In the genomic region with DNA sequence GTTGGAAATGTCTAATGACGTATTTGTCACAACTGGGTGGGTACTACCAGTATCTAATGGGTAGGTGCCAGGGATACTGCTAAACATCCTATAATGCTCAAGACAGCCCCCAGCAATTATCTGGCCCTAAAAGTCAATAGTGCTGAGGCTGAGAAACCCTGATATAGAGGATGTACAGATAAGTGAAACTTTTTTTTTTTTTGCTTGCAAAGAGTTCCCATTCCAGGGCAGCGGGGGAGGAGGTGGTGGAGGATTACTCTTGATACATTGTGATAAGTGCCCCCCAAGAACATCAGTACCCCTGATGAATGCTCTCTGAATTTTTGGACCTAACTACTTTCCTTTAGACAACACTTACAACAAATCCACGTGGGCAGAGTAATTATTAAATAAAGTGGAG, we compare ENCODE assay signal across 33 cellular contexts.
"Had no signal": no experiment of that assay in that cellular context is flagged by ENCODE, and none has a peak within 500 bp of the region (broad histone marks: within the 10 kb centered on the region; RNA-seq: fewer than 3 reads in every experiment).

No MANE protein-coding gene starts in this region.

- H3K4me3 ChIP-seq: ascending aorta, cardiac muscle cell had no signal

- H3K27me3 ChIP-seq: ascending aorta, cardiac muscle cell had no signal

- DNase-seq: activated CD4-positive, alpha-beta memory T cell treated with anti-CD3 and anti-CD28 coated beads, Interleukin-2, amount 10 ng/mL, durations not matched to agents 7 days and 5 days; activated CD4-positive, alpha-beta T cell treated with anti-CD3 and anti-CD28 coated beads for 1 hour; activated CD4-positive, alpha-beta T cell treated with anti-CD3 and anti-CD28 coated beads for 36 hours; activated CD4-positive, alpha-beta T cell treated with anti-CD3 and anti-CD28 coated beads for 48 hours; activated CD4-positive, alpha-beta T cell treated with anti-CD3 and anti-CD28 coated beads, Interleukin-2, amount 10 ng/mL, durations not matched to agents 7 days and 5 days; activated CD4-positive, alpha-beta T cell treated with anti-CD3 and anti-CD28 coated beads, Interleukin-2, amount 50 U/mL, for 48 hours; activated CD4-positive, CD25-positive, alpha-beta regulatory T cell; activated CD8-positive, alpha-beta memory T cell treated with anti-CD3 and anti-CD28 coated beads for 24 hours; activated CD8-positive, alpha-beta memory T cell treated with anti-CD3 and anti-CD28 coated beads, Interleukin-2, amount 10 ng/mL, durations not matched to agents 7 days and 5 days; activated CD8-positive, alpha-beta memory T cell treated with anti-CD3 and anti-CD28 coated beads, Interleukin-2, amount 50 U/mL, for 48 hours; activated CD8-positive, alpha-beta T cell treated with anti-CD3 and anti-CD28 coated beads, Interleukin-2, amount 10 ng/mL, durations not matched to agents 7 days and 5 days; activated effector memory CD4-positive, alpha-beta T cell treated with Interleukin-2 at 50 U/mL for 16 hours; activated gamma-delta T cell; activated naive CD4-positive, alpha-beta T cell treated with anti-CD3 and anti-CD28 coated beads, Interleukin-2, amount 10 ng/mL, durations not matched to agents 7 days and 5 days; activated naive CD4-positive, alpha-beta T cell treated with Interleukin-2 at 50 U/mL for 16 hours; activated naive CD8-positive, alpha-beta T cell treated with anti-CD3 and anti-CD28 coated beads, Interleukin-2, amount 10 ng/mL, durations not matched to agents 7 days and 5 days; activated naive CD8-positive, alpha-beta T cell treated with anti-CD3 and anti-CD28 coated beads, Interleukin-2, amount 50 U/mL, for 24 hours; activated T-cell treated with anti-CD3 and anti-CD28 coated beads, Interleukin-2, amount 50 U/mL, for 24 hours; activated T-cell treated with anti-CD3 and anti-CD28 coated beads, Interleukin-2, amount 50 U/mL, for 48 hours; amygdala; anterior cingulate cortex; caudate nucleus; SW 1271; T-helper 1 cell; T-helper 2 cell; T-helper 9 cell; WERI-Rb-1 had no signal

- H3K36me3 ChIP-seq: ascending aorta, cardiac muscle cell, WERI-Rb-1 had no signal

- H3K27ac ChIP-seq: ascending aorta, cardiac muscle cell, WERI-Rb-1 had no signal

- H3K4me1 ChIP-seq: ascending aorta had no signal

- ATAC-seq: activated CD4-positive, alpha-beta T cell treated with anti-CD3 and anti-CD28 coated beads for 36 hours; activated CD4-positive, CD25-positive, alpha-beta regulatory T cell treated with anti-CD3 and anti-CD28 coated beads, Interleukin-2, amount 50 U/mL, for 24 hours; activated CD8-positive, alpha-beta memory T cell treated with anti-CD3 and anti-CD28 coated beads, Interleukin-2, amount 10 ng/mL, durations not matched to agents 7 days and 5 days; activated CD8-positive, alpha-beta T cell treated with anti-CD3 and anti-CD28 coated beads, Interleukin-2, amount 10 ng/mL, durations not matched to agents 7 days and 5 days; activated naive CD8-positive, alpha-beta T cell treated with anti-CD3 and anti-CD28 coated beads, Interleukin-2, amount 50 U/mL, for 24 hours; WTC11 had no signal

- FAIRE-seq: bronchial epithelial cell, TTC549 had no signal
